Comparison of ENCODE assay signal across 8 cellular contexts in genomic region chr18:21243041-21243431, GRCh38. TPM values are rescaled to one million over a fixed set of nuclear protein-coding genes. Genes with fewer than 3 reads are reported as not detected.
DNase-seq lines count a peak whose midpoint lies in the region; ATAC-seq and TF ChIP-seq lines count a peak whose summit lies in the region.

No MANE protein-coding gene starts in this region.

- intact Hi-C loops in ovary (cut with DNase I) = loop anchor here in 2 of 4 donors (5.0 kb wide), 2 partner anchors 204 to 359 kb away; partner anchors contain the start of gene ESCO1 (in 1 of the 2)

- H3K27ac ChIP-seq in ovary = peak overlapping the region; percentile 74 to 82

- no peak for TF ChIP-seq CTCF in fibroblast of pulmonary artery (IDR thresholded peaks at IDR 0.05; ENCODE audit: low read length, missing control alignments)
- TF ChIP-seq CTCF in ovary (IDR thresholded peaks at IDR 0.05) = no peak

- ATAC-seq in HG03460 (IDR thresholded peaks at IDR 0.05; ENCODE audit: unreplicated experiment) = no peak
- no peak for ATAC-seq in GM21737 (IDR thresholded peaks at IDR 0.05; ENCODE audit: unreplicated experiment)

- DNase-seq in COR-L47 (lab: John Stamatoyannopoulos, UW) (peak; percentile 57), NCI-H1417 treated with DMSO at 0.1 percent for 48 hours (lab: John Stamatoyannopoulos, UW) (peak; percentile 28), fibroblast of pulmonary artery (ENCODE audit: low read depth) (no peak), ovary (peak in 3 of 5 donors; percentile 25 to 40 (median 32)), OCI-M1 (lab: John Stamatoyannopoulos, UW) (no peak)
- no peak for DNase-seq in activated CD4-positive, alpha-beta T cell treated with anti-CD3 and anti-CD28 coated beads, Interleukin-2, amount 50 U/mL, for 1 hour

- H3K9me3 ChIP-seq in ovary = no peaks in the 10 kb centered on the region

- H3K4me3 ChIP-seq in fibroblast of pulmonary artery (replicated peaks; ENCODE audit: low read depth, low read length) = peak overlapping the region; percentile 46
- peak overlapping the region; percentile 69 for H3K4me3 ChIP-seq in ovary

- no peaks in the 10 kb centered on the region for H3K4me1 ChIP-seq in ovary (ENCODE audit: insufficient read depth)

- no peak for TF ChIP-seq EP300 in ovary (IDR thresholded peaks at IDR 0.05)

- WGBS in ovary, 3 donors = 1 to 2% (median 2%) methylated on average over 21 of the region's 21 CpGs

- H3K27me3 ChIP-seq in ovary = no peaks in the 10 kb centered on the region

- H3K36me3 ChIP-seq in ovary = no peaks in the 10 kb centered on the region

- TF ChIP-seq POLR2A in ovary (IDR thresholded peaks at IDR 0.05) = no peak

RNA-seq across cellular contexts. Expression of gene GREB1L, which starts 1.0 kb away (rescaled TPM):
- 10 to 100 TPM in 5 of 7 donors, 1 to 10 TPM in 2; 8.9 to 22.8 (median 11.5) TPM for total RNA-seq in ovary
- 1 to 10 TPM; 2.4 to 7.8 TPM for polyA plus RNA-seq in ovary

Comparison
In these comparisons a context has a peak if more than half of its experiments do, and no peak if none do; other contexts are left out.
1. DNase-seq: peak in COR-L47 (single experiment), NCI-H1417 treated with DMSO at 0.1 percent for 48 hours (single experiment) and ovary (3 of 5); none in fibroblast of pulmonary artery (single experiment), OCI-M1 (single experiment) and activated CD4-positive, alpha-beta T cell treated with anti-CD3 and anti-CD28 coated beads, Interleukin-2, amount 50 U/mL, for 1 hour (single experiment).